In genomic region chr7:73918926-73919693, GRCh38 we compare ENCODE assay signal across 21 cellular contexts. TPM values are rescaled to one million over a fixed set of nuclear protein-coding genes. Genes with fewer than 3 reads are reported as not detected.
A peak's percentile ranks its signal among the peaks of the same experiment; 100 is the strongest.
DNase-seq lines count a peak whose midpoint lies in the region; ATAC-seq lines count a peak whose summit lies in the region.
"Had no signal": no experiment of that assay in that cellular context is flagged by ENCODE, and none has a peak within 500 bp of the region (broad histone marks: within the 10 kb centered on the region; RNA-seq: fewer than 3 reads in every experiment).

No MANE protein-coding gene starts in this region.

- ATAC-seq in GM18498 (IDR thresholded peaks at IDR 0.05; ENCODE audit: unreplicated experiment) (no peak), GM19452 (IDR thresholded peaks at IDR 0.05; ENCODE audit: unreplicated experiment) (no peak)
- ATAC-seq: esophagus mucosa; gastroesophageal sphincter; naive thymus-derived CD8-positive, alpha-beta T cell had no signal

- DNase-seq in NCI-H2227 (lab: John Stamatoyannopoulos, UW; ENCODE audit: unreplicated experiment): peak; percentile 38
- DNase-seq in NCI-H2227 treated with DMSO at 0.1 percent for 48 hours (lab: John Stamatoyannopoulos, UW): no peak
- DNase-seq in NCI-H69 (lab: John Stamatoyannopoulos, UW): peak; percentile 27
- peak; percentile 92 for DNase-seq in iPS-NIHi11 (ENCODE audit: low spot score)
- peak; percentile 42 for DNase-seq in retina
- DNase-seq in posterior vena cava (ENCODE audit: low spot score): no peak
- DNase-seq: activated CD4-positive, CD25-positive, alpha-beta regulatory T cell; naive thymus-derived CD8-positive, alpha-beta T cell; NCI-H187; NCI-H524 treated with DMSO at 0.1 percent for 48 hours; PC-9; T-helper 2 cell had no signal

- intact Hi-C loops in posterior vena cava (cut with DNase I): no loop called here

RNA-seq across cellular contexts. Expression of gene TMEM270, which starts 58.2 kb away (rescaled TPM):
- total RNA-seq in posterior vena cava: not detected
- total RNA-seq: activated CD8-positive, alpha-beta memory T cell treated with anti-CD3 and anti-CD28 coated beads for 36 hours; activated T-helper 1 cell treated with anti-CD3 and anti-CD28 coated beads, Interleukin-12 subunit alpha, Interleukin-12 subunit beta, Interleukin-2, Interleukin-4 antibody, amounts not matched to agents 30 ng/mL and 10 ng/mL and 1 ng/mL, durations not matched to agents 14 hours and 24 hours and 36 hours; bronchial epithelial cell; esophagus mucosa; gastroesophageal sphincter; MCF 10A; naive thymus-derived CD8-positive, alpha-beta T cell; pulmonary artery endothelial cell had no signal

Comparison
In these comparisons a context has a peak if more than half of its experiments do, and no peak if none do; other contexts are left out.
1. DNase-seq: peak in NCI-H2227 (single experiment), NCI-H69 (single experiment), iPS-NIHi11 (single experiment) and retina (single experiment); none in NCI-H2227 treated with DMSO at 0.1 percent for 48 hours (single experiment) and posterior vena cava (single experiment).